Comparison of ENCODE assay signal across 36 cellular contexts in genomic region chr1:153180556-153180955, GRCh38. TPM values are rescaled to one million over a fixed set of nuclear protein-coding genes. Genes with fewer than 3 reads are reported as not detected.
"Had no signal": no experiment of that assay in that cellular context is flagged by ENCODE, and none has a peak within 500 bp of the region (broad histone marks: within the 10 kb centered on the region; RNA-seq: fewer than 3 reads in every experiment).

No MANE protein-coding gene starts in this region.

- FAIRE-seq: pancreas, urothelium cell line had no signal

- H3K4me3 Mint-ChIP-seq: activated B cell treated with CpG ODN at 0.5 μM for 24 hours; activated CD8-positive, alpha-beta memory T cell treated with anti-CD3 and anti-CD28 coated beads, Interleukin-2, amount 10 ng/mL, durations not matched to agents 7 days and 5 days; activated CD8-positive, alpha-beta T cell treated with anti-CD3 and anti-CD28 coated beads, Interleukin-2, amount 10 ng/mL, durations not matched to agents 7 days and 5 days; activated naive CD4-positive, alpha-beta T cell treated with anti-CD3 and anti-CD28 coated beads, Interleukin-2, amount 50 U/mL, for 24 hours; activated naive CD8-positive, alpha-beta T cell treated with anti-CD3 and anti-CD28 coated beads, Interleukin-2, amount 50 U/mL, for 24 hours; immature natural killer cell; memory B cell; naive thymus-derived CD4-positive, alpha-beta T cell had no signal

- H3K9me3 Mint-ChIP-seq: activated T-helper 2 cell treated with anti-CD3 and anti-CD28 coated beads, Interferon-gamma antibody, Interleukin-2, Interleukin-4, amounts not matched to agents 10 μg/mL and 5 μg/mL and 100 μg/mL, durations not matched to agents 14 hours and 24 hours and 36 hours had no signal

- ATAC-seq: activated CD8-positive, alpha-beta memory T cell treated with anti-CD3 and anti-CD28 coated beads, Interleukin-2, amount 10 ng/mL, durations not matched to agents 7 days and 5 days; activated CD8-positive, alpha-beta T cell treated with anti-CD3 and anti-CD28 coated beads, Interleukin-2, amount 10 ng/mL, durations not matched to agents 7 days and 5 days; activated naive CD8-positive, alpha-beta T cell treated with anti-CD3 and anti-CD28 coated beads, Interleukin-2, amount 50 U/mL, for 24 hours; naive thymus-derived CD4-positive, alpha-beta T cell; sciatic nerve; stimulated activated naive CD8-positive, alpha-beta T cell treated with anti-CD3 and anti-CD28 coated beads, Interleukin-15, Interleukin-2, amounts not matched to agents 100 U/mL and 50 U/mL, for 24 hours had no signal

- DNase-seq: activated B cell treated with CpG ODN at 0.5 μM for 24 hours; activated CD8-positive, alpha-beta memory T cell treated with anti-CD3 and anti-CD28 coated beads, Interleukin-2, amount 10 ng/mL, durations not matched to agents 7 days and 5 days; activated CD8-positive, alpha-beta T cell treated with anti-CD3 and anti-CD28 coated beads, Interleukin-2, amount 10 ng/mL, durations not matched to agents 7 days and 5 days; activated naive CD8-positive, alpha-beta T cell treated with anti-CD3 and anti-CD28 coated beads, Interleukin-2, amount 50 U/mL, for 24 hours; activated T-cell treated with anti-CD3 and anti-CD28 coated beads, Interleukin-2, amount 50 U/mL, for 48 hours; amygdala; cerebellar nuclear complex; colonic mucosa; effector memory CD4-positive, alpha-beta T cell; erythroblast; head of caudate nucleus; hippocampal formation; immature natural killer cell; midbrain; naive thymus-derived CD4-positive, alpha-beta T cell; pancreas; retina; stimulated activated CD4-positive, alpha-beta T cell treated with anti-CD3 and anti-CD28 coated beads, Interleukin-12 subunit alpha, Interleukin-12 subunit beta, amount 100 ng/mL, for 4 hours; stimulated activated CD4-positive, alpha-beta T cell treated with anti-CD3 and anti-CD28 coated beads, Interleukin-4, amount 100 ng/mL, for 1 hour; stimulated activated naive CD8-positive, alpha-beta T cell treated with anti-CD3 and anti-CD28 coated beads, Interleukin-15, Interleukin-2, amounts not matched to agents 100 U/mL and 50 U/mL, for 24 hours; trophoblast cell had no signal

- H3K4me1 Mint-ChIP-seq: activated B cell treated with CpG ODN at 0.5 μM for 24 hours; activated CD8-positive, alpha-beta memory T cell treated with anti-CD3 and anti-CD28 coated beads, Interleukin-2, amount 10 ng/mL, durations not matched to agents 7 days and 5 days; activated naive CD4-positive, alpha-beta T cell treated with anti-CD3 and anti-CD28 coated beads, Interleukin-2, amount 50 U/mL, for 24 hours; activated naive CD8-positive, alpha-beta T cell treated with anti-CD3 and anti-CD28 coated beads, Interleukin-2, amount 50 U/mL, for 24 hours; immature natural killer cell; memory B cell; naive thymus-derived CD4-positive, alpha-beta T cell had no signal

- H3K36me3 Mint-ChIP-seq: activated CD8-positive, alpha-beta memory T cell treated with anti-CD3 and anti-CD28 coated beads, Interleukin-2, amount 10 ng/mL, durations not matched to agents 7 days and 5 days; activated naive CD4-positive, alpha-beta T cell treated with anti-CD3 and anti-CD28 coated beads, Interleukin-2, amount 50 U/mL, for 24 hours; immature natural killer cell; memory B cell had no signal

- H3K4me1 ChIP-seq: colonic mucosa, pancreas, prostate gland had no signal

- H3K9me3 ChIP-seq: colonic mucosa, pancreas, prostate gland, thoracic aorta had no signal

- H3K27ac ChIP-seq: colonic mucosa, pancreas, prostate gland, skin epidermis, thoracic aorta had no signal

- H3K27ac Mint-ChIP-seq: activated B cell treated with CpG ODN at 0.5 μM for 24 hours; activated CD8-positive, alpha-beta memory T cell treated with anti-CD3 and anti-CD28 coated beads, Interleukin-2, amount 10 ng/mL, durations not matched to agents 7 days and 5 days; activated CD8-positive, alpha-beta T cell treated with anti-CD3 and anti-CD28 coated beads, Interleukin-2, amount 10 ng/mL, durations not matched to agents 7 days and 5 days; activated naive CD4-positive, alpha-beta T cell treated with anti-CD3 and anti-CD28 coated beads, Interleukin-2, amount 50 U/mL, for 24 hours; activated naive CD8-positive, alpha-beta T cell treated with anti-CD3 and anti-CD28 coated beads, Interleukin-2, amount 50 U/mL, for 24 hours; activated T-helper 2 cell treated with anti-CD3 and anti-CD28 coated beads, Interferon-gamma antibody, Interleukin-2, Interleukin-4, amounts not matched to agents 10 μg/mL and 5 μg/mL and 100 μg/mL, durations not matched to agents 14 hours and 24 hours and 36 hours; immature natural killer cell; memory B cell; naive thymus-derived CD4-positive, alpha-beta T cell had no signal

- H3K4me3 ChIP-seq: colonic mucosa, pancreas, prostate gland, skin epidermis, thoracic aorta had no signal

- H3K36me3 ChIP-seq: colonic mucosa, pancreas, prostate gland, thoracic aorta had no signal

- H3K27me3 ChIP-seq: colonic mucosa, pancreas had no signal

RNA-seq across cellular contexts. Expression of gene LELP1, which starts 22.7 kb away (rescaled TPM):
- total RNA-seq: activated B cell treated with CpG ODN at 0.5 μM for 24 hours; activated CD8-positive, alpha-beta memory T cell treated with anti-CD3 and anti-CD28 coated beads, Interleukin-2, amount 10 ng/mL, durations not matched to agents 7 days and 5 days; activated CD8-positive, alpha-beta T cell treated with anti-CD3 and anti-CD28 coated beads, Interleukin-2, amount 10 ng/mL, durations not matched to agents 7 days and 5 days; activated T-helper 2 cell treated with anti-CD3 and anti-CD28 coated beads, Interferon-gamma antibody, Interleukin-2, Interleukin-4, amounts not matched to agents 10 μg/mL and 5 μg/mL and 100 μg/mL, durations not matched to agents 14 hours and 24 hours and 36 hours; colonic mucosa; dermis microvascular lymphatic vessel endothelial cell; fibroblast of lung; fibroblast of villous mesenchyme; kidney epithelial cell; lower leg skin; naive thymus-derived CD4-positive, alpha-beta T cell; pancreas; sciatic nerve; T-helper 1 cell treated with Interleukin-12 subunit alpha and Interleukin-12 subunit beta and Interleukin-4 antibody, amounts not matched to agents 30 ng/mL and 1 ng/mL, for 36 hours; thoracic aorta had no signal
- polyA plus RNA-seq: fibroblast of lung; immature natural killer cell; naive thymus-derived CD4-positive, alpha-beta T cell; neural cell; pancreas had no signal

RNA-seq across cellular contexts. Expression of gene SPRR2G, which starts 29.9 kb away (rescaled TPM):
- total RNA-seq: activated B cell treated with CpG ODN at 0.5 μM for 24 hours; activated CD8-positive, alpha-beta memory T cell treated with anti-CD3 and anti-CD28 coated beads, Interleukin-2, amount 10 ng/mL, durations not matched to agents 7 days and 5 days; activated CD8-positive, alpha-beta T cell treated with anti-CD3 and anti-CD28 coated beads, Interleukin-2, amount 10 ng/mL, durations not matched to agents 7 days and 5 days; activated T-helper 2 cell treated with anti-CD3 and anti-CD28 coated beads, Interferon-gamma antibody, Interleukin-2, Interleukin-4, amounts not matched to agents 10 μg/mL and 5 μg/mL and 100 μg/mL, durations not matched to agents 14 hours and 24 hours and 36 hours; colonic mucosa; dermis microvascular lymphatic vessel endothelial cell; fibroblast of lung; fibroblast of villous mesenchyme; kidney epithelial cell; naive thymus-derived CD4-positive, alpha-beta T cell; pancreas; prostate gland; sciatic nerve; T-helper 1 cell treated with Interleukin-12 subunit alpha and Interleukin-12 subunit beta and Interleukin-4 antibody, amounts not matched to agents 30 ng/mL and 1 ng/mL, for 36 hours; thoracic aorta had no signal
- polyA plus RNA-seq: fibroblast of lung; immature natural killer cell; naive thymus-derived CD4-positive, alpha-beta T cell; neural cell; pancreas had no signal

RNA-seq across cellular contexts. Expression of gene PRR9, which starts 36.8 kb away (rescaled TPM):
- total RNA-seq: activated B cell treated with CpG ODN at 0.5 μM for 24 hours; activated CD8-positive, alpha-beta memory T cell treated with anti-CD3 and anti-CD28 coated beads, Interleukin-2, amount 10 ng/mL, durations not matched to agents 7 days and 5 days; activated CD8-positive, alpha-beta T cell treated with anti-CD3 and anti-CD28 coated beads, Interleukin-2, amount 10 ng/mL, durations not matched to agents 7 days and 5 days; activated T-helper 2 cell treated with anti-CD3 and anti-CD28 coated beads, Interferon-gamma antibody, Interleukin-2, Interleukin-4, amounts not matched to agents 10 μg/mL and 5 μg/mL and 100 μg/mL, durations not matched to agents 14 hours and 24 hours and 36 hours; colonic mucosa; fibroblast of lung; fibroblast of villous mesenchyme; kidney epithelial cell; naive thymus-derived CD4-positive, alpha-beta T cell; pancreas; prostate gland; sciatic nerve; T-helper 1 cell treated with Interleukin-12 subunit alpha and Interleukin-12 subunit beta and Interleukin-4 antibody, amounts not matched to agents 30 ng/mL and 1 ng/mL, for 36 hours; thoracic aorta had no signal
- polyA plus RNA-seq: fibroblast of lung; immature natural killer cell; naive thymus-derived CD4-positive, alpha-beta T cell; neural cell; pancreas had no signal
